13 cellular contexts compared by ENCODE assay signal in the genomic region with DNA sequence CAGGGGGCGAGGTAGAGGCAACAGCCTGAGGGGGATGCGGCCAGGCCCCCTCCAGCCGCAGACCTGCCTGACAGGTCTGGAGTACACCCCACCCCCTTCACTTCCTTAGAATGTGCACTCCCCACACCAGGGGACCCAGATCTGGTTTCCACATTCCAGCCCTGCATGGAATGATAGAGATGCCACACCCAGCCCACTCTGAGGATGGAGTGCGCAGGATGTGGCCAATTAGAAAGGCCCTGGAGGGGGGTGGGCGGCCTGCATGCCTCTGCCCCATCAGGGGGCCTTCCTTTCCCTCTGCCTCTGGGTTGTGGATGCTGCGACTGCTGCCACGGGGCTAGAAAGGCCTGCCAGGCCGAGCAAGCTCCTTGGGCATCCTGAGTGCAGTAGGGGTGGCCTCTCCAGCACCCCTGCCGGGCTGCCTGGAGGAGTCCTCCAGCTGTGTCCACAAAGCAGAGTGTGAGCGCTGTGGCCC. TPM values are rescaled to one million over a fixed set of nuclear protein-coding genes. Genes with fewer than 3 reads are reported as not detected.
DNase-seq lines count a peak whose midpoint lies in the region; ATAC-seq and TF ChIP-seq lines count a peak whose summit lies in the region.
"Had no signal": no experiment of that assay in that cellular context is flagged by ENCODE, and none has a peak within 500 bp of the region (broad histone marks: within the 10 kb centered on the region; RNA-seq: fewer than 3 reads in every experiment).

No MANE protein-coding gene starts in this region.

- ATAC-seq in sciatic nerve (peak; percentile 3), GM21515 (IDR thresholded peaks at IDR 0.05; ENCODE audit: unreplicated experiment) (no peak)
- no peak for ATAC-seq in activated naive CD4-positive, alpha-beta T cell treated with anti-CD3 and anti-CD28 coated beads, Interleukin-2, amount 50 U/mL, for 72 hours
- ATAC-seq: effector memory CD8-positive, alpha-beta T cell; gastrocnemius medialis had no signal

- no peaks in the 10 kb centered on the region for H3K9me2 ChIP-seq in hepatocyte (replicated peaks; ENCODE audit: insufficient read depth)

- H3K4me2 ChIP-seq in hepatocyte = no peak overlapping the region

- POLR2A ChIA-PET in HEK293 (lab: Yijun Ruan, JAX) = interaction anchor here (0.6 to 1.6 kb wide), 3 partner anchors 29 to 95 kb away, joined by 3 read pairs; a partner anchor contains a TSS

- CTCF ChIA-PET in HEK293 (lab: Yijun Ruan, JAX) = interaction anchor here (1.2 to 1.6 kb wide), 3 partner anchors 9 to 100 kb away, joined by 4 to 7 read pairs (median 5); no protein-coding TSS in a partner anchor

- H3K36me3 Mint-ChIP-seq in activated naive CD4-positive, alpha-beta T cell treated with anti-CD3 and anti-CD28 coated beads, Interleukin-2, amount 50 U/mL, for 72 hours = no peaks in the 10 kb centered on the region

- H3K9me3 Mint-ChIP-seq in activated naive CD4-positive, alpha-beta T cell treated with anti-CD3 and anti-CD28 coated beads, Interleukin-2, amount 50 U/mL, for 72 hours = no peaks in the 10 kb centered on the region
- H3K9me3 Mint-ChIP-seq: CD8-positive, alpha-beta memory T cell; effector memory CD8-positive, alpha-beta T cell; IgD-negative memory B cell; stimulated activated naive CD8-positive, alpha-beta T cell treated with anti-CD3 and anti-CD28 coated beads, Interleukin-15, Interleukin-2, amounts not matched to agents 100 ng/mL and 50 ng/mL, for 24 hours had no signal

- no peaks in the 10 kb centered on the region for H4K20me1 ChIP-seq in hepatocyte (ENCODE audit: insufficient read depth, poor library complexity, severe bottlenecking)

- TF ChIP-seq CTCF in HEK293 (tag by site-specific recombination; IDR thresholded peaks at IDR 0.05) (no peak), hepatocyte (IDR thresholded peaks at IDR 0.05; ENCODE audit: poor library complexity) (no peak)

- peaks cover 22 to 82% of the 10 kb centered on the region in 2 experiments; a peak in 2 of 3 replicates for H3K36me3 ChIP-seq in HEK293 (ENCODE audit: control insufficient read depth in 2 of 2, insufficient read depth in 1 of 2, low read length in 2 of 2)
- no peaks in the 10 kb centered on the region for H3K36me3 ChIP-seq in hepatocyte (replicated peaks; ENCODE audit: insufficient read depth, low read depth)

- peak; percentile 79 for DNase-seq in NCI-H748 (lab: John Stamatoyannopoulos, UW; ENCODE audit: unreplicated experiment)
- peak; percentile 40 for DNase-seq in hepatocyte (ENCODE audit: low spot score)
- no peak for DNase-seq in sciatic nerve (ENCODE audit: low spot score)
- no peak for DNase-seq in Kasumi-1 (lab: John Stamatoyannopoulos, UW)
- DNase-seq in activated naive CD4-positive, alpha-beta T cell treated with anti-CD3 and anti-CD28 coated beads, Interleukin-2, amount 50 U/mL, for 72 hours (ENCODE audit: low spot score in 2 of 2) = no peak
- DNase-seq: effector memory CD8-positive, alpha-beta T cell; gastrocnemius medialis; midbrain had no signal

- no peaks in the 10 kb centered on the region for H3K9me3 ChIP-seq in HEK293 (ENCODE audit: control insufficient read depth, insufficient read depth, low read depth, low read length)
- H3K9me3 ChIP-seq in hepatocyte (ENCODE audit: low read depth) = no peaks in the 10 kb centered on the region
- H3K9me3 ChIP-seq: gastrocnemius medialis had no signal

- H3K27me3 ChIP-seq in hepatocyte = no peaks in the 10 kb centered on the region
- H3K27me3 ChIP-seq: gastrocnemius medialis had no signal

- intact Hi-C loops in sciatic nerve (cut with DNase I) = no loop called here

- H3K4me1 ChIP-seq in HEK293 (ENCODE audit: control insufficient read depth, insufficient read depth, low read length) = no peaks in the 10 kb centered on the region
- no peaks in the 10 kb centered on the region for H3K4me1 ChIP-seq in hepatocyte (ENCODE audit: insufficient read depth)

- H3K79me2 ChIP-seq in hepatocyte = no peaks in the 10 kb centered on the region

- H3K4me3 ChIP-seq in HEK293 (ENCODE audit: low read depth, low read length) (no peak overlapping the region), hepatocyte (no peak overlapping the region)
- H3K4me3 ChIP-seq: gastrocnemius medialis had no signal

- peak overlapping the region in 1 of 2 donors; percentile 51 for H3K27ac Mint-ChIP-seq in activated naive CD4-positive, alpha-beta T cell treated with anti-CD3 and anti-CD28 coated beads, Interleukin-2, amount 50 U/mL, for 72 hours
- H3K27ac Mint-ChIP-seq: CD8-positive, alpha-beta memory T cell; effector memory CD8-positive, alpha-beta T cell; IgD-negative memory B cell; stimulated activated naive CD8-positive, alpha-beta T cell treated with anti-CD3 and anti-CD28 coated beads, Interleukin-15, Interleukin-2, amounts not matched to agents 100 ng/mL and 50 ng/mL, for 24 hours had no signal

- 54% methylated on average over 10 of the region's 10 CpGs for WGBS in hepatocyte (ENCODE audit: low lambda C conversion rate, missing lambda C conversion rate)

- H2AFZ ChIP-seq in hepatocyte = no peak overlapping the region

- H3K27ac ChIP-seq in HEK293 (ENCODE audit: extremely low read depth, low read depth, low read length) (0 out of 2 replicates have a peak overlapping the region, but pooled peaks have one; percentile 16), hepatocyte (peak overlapping the region; percentile 67)

TF ChIP-seq in HEK293, 187 proteins besides CTCF, POLR2A, EP300 and RAD21 (continues in another document):
- TF ChIP-seq, protein P1, sequence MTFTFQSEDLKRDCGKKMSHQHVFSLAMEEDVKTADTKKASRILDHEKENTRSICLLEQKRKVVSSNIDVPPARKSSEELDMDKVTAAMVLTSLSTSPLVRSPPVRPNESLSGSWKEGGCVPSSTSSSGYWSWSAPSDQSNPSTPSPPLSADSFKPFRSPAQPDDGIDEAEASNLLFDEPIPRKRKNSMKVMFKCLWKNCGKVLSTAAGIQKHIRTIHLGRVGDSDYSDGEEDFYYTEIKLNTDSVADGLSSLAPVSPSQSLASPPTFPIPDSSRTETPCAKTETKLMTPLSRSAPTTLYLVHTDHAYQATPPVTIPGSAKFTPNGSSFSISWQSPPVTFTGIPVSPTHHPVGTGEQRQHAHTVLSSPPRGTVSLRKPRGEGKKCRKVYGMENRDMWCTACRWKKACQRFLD (tag by site-specific recombination; IDR thresholded peaks at IDR 0.05) = no peak
- TF ChIP-seq ZNF629 (tag by site-specific recombination; IDR thresholded peaks at IDR 0.05) (no peak), MZF1 (tag by site-specific recombination; IDR thresholded peaks at IDR 0.05; ENCODE audit: borderline replicate concordance) (no peak), ZNF48 (tag by site-specific recombination; IDR thresholded peaks at IDR 0.05) (no peak), ZNF768 (tag by site-specific recombination; IDR thresholded peaks at IDR 0.05) (no peak), ZNF211 (tag by site-specific recombination; IDR thresholded peaks at IDR 0.05; ENCODE audit: low read depth) (no peak), GLI2 (tag by site-specific recombination; IDR thresholded peaks at IDR 0.05; ENCODE audit: borderline replicate concordance, low read depth) (no peak), ZNF660 (tag by site-specific recombination; IDR thresholded peaks at IDR 0.05) (no peak)
- TF ChIP-seq, protein P2, sequence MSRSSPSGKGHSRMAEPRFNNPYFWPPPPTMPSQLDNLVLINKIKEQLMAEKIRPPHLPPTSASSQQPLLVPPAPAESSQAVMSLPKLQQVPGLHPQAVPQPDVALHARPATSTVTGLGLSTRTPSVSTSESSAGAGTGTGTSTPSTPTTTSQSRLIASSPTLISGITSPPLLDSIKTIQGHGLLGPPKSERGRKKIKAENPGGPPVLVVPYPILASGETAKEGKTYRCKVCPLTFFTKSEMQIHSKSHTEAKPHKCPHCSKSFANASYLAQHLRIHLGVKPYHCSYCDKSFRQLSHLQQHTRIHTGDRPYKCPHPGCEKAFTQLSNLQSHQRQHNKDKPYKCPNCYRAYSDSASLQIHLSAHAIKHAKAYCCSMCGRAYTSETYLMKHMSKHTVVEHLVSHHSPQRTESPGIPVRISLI (tag by site-specific recombination; IDR thresholded peaks at IDR 0.05) = no peak
- TF ChIP-seq, protein P3, sequence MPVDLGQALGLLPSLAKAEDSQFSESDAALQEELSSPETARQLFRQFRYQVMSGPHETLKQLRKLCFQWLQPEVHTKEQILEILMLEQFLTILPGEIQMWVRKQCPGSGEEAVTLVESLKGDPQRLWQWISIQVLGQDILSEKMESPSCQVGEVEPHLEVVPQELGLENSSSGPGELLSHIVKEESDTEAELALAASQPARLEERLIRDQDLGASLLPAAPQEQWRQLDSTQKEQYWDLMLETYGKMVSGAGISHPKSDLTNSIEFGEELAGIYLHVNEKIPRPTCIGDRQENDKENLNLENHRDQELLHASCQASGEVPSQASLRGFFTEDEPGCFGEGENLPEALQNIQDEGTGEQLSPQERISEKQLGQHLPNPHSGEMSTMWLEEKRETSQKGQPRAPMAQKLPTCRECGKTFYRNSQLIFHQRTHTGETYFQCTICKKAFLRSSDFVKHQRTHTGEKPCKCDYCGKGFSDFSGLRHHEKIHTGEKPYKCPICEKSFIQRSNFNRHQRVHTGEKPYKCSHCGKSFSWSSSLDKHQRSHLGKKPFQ (tag by site-specific recombination; IDR thresholded peaks at IDR 0.05) = no peak
- TF ChIP-seq, protein P4, sequence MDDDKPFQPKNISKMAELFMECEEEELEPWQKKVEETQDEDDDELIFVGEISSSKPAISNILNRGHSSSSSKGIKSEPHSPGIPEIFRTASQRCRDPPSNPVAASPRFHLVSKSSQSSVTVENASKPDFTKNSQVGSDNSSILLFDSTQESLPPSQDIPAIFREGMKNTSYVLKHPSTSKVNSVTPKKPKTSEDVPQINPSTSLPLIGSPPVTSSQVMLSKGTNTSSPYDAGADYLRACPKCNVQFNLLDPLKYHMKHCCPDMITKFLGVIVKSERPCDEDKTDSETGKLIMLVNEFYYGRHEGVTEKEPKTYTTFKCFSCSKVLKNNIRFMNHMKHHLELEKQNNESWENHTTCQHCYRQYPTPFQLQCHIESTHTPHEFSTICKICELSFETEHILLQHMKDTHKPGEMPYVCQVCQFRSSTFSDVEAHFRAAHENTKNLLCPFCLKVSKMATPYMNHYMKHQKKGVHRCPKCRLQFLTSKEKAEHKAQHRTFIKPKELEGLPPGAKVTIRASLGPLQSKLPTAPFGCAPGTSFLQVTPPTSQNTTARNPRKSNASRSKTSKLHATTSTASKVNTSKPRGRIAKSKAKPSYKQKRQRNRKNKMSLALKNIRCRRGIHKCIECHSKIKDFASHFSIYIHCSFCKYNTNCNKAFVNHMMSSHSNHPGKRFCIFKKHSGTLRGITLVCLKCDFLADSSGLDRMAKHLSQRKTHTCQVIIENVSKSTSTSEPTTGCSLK (tag by site-specific recombination; IDR thresholded peaks at IDR 0.05) = no peak

RNA-seq across cellular contexts. Expression of a gene that starts 28.2 kb away (rescaled TPM):
- 20.0 and 22.3 TPM in 2 replicates for total RNA-seq in hepatocyte
- polyA plus RNA-seq in hepatocyte = 5.5 and 7.0 TPM in 2 replicates
- total RNA-seq in sciatic nerve = 56.5 TPM
- 1 to 10 TPM; 1.9 to 2.8 TPM for total RNA-seq in activated naive CD4-positive, alpha-beta T cell treated with anti-CD3 and anti-CD28 coated beads, Interleukin-2, amount 50 U/mL, for 72 hours

RNA-seq across cellular contexts. Expression of a gene that starts 29.1 kb away (rescaled TPM):
- total RNA-seq in hepatocyte (13.3 and 14.0 TPM in 2 replicates), sciatic nerve (42.0 TPM)
- 8.6 and 10.7 TPM in 2 replicates for polyA plus RNA-seq in hepatocyte
- total RNA-seq in activated naive CD4-positive, alpha-beta T cell treated with anti-CD3 and anti-CD28 coated beads, Interleukin-2, amount 50 U/mL, for 72 hours = 10 to 100 TPM; 14.0 to 22.0 TPM

Comparison
In these comparisons a context has a peak if more than half of its experiments do, and no peak if none do; other contexts are left out.
1. DNase-seq: peak in NCI-H748 (single experiment) and hepatocyte (single experiment); none in sciatic nerve (single experiment), Kasumi-1 (0 of 2) and activated naive CD4-positive, alpha-beta T cell treated with anti-CD3 and anti-CD28 coated beads, Interleukin-2, amount 50 U/mL, for 72 hours (0 of 2).